28 cellular contexts compared by ENCODE assay signal in the genomic region with DNA sequence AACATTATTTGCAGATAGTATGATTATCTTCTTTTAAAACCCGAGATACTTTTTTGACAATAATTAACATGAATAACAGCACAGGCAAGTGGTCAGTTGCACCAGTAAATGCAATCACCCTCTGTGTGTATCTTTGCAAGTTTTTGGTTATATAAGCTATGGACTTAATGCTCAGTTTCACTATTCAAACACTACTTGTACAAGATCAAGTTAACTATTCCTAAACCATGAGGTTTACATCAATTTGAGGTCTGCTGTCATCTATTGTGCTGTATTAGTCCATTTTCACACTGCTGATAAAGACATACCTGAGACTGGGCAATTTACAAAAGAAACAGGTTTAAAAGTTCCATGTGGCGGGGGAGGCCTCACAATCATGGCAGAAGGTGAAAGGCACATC.
DNase-seq lines count a peak whose midpoint lies in the region; ATAC-seq, FAIRE-seq and TF ChIP-seq lines count a peak whose summit lies in the region.
"Had no signal": no experiment of that assay in that cellular context is flagged by ENCODE, and none has a peak within 500 bp of the region (broad histone marks: within the 10 kb centered on the region; RNA-seq: fewer than 3 reads in every experiment).

No MANE protein-coding gene starts in this region.

- TF ChIP-seq POLR2A in HepG2 (IDR thresholded peaks at IDR 0.05; ENCODE audit: insufficient read depth in 1 of 2, low read depth in 2 of 2, low read length in 2 of 2) (no peak), right lobe of liver (IDR thresholded peaks at IDR 0.05) (no peak)

- POLR2A ChIA-PET in HepG2 (lab: Yijun Ruan, JAX), result no interaction called here

- intact Hi-C loops in HepG2 (cut with micrococcal nuclease; ENCODE audit: unreplicated experiment), result no loop called here
- intact Hi-C loops in right lobe of liver (cut with DNase I), result no loop called here

- 18% methylated on average over 2 of the region's 2 CpGs for WGBS in HepG2 (ENCODE audit: low lambda C conversion rate)
- 48% methylated on average over 2 of the region's 2 CpGs for WGBS in right lobe of liver (ENCODE audit: insufficient coverage, low coverage, low lambda C conversion rate, missing lambda C conversion rate)

- TF ChIP-seq EP300 in HepG2 (IDR thresholded peaks at IDR 0.05; ENCODE audit: low read depth in 2 of 2, low read length in 2 of 2) (no peak), HepG2 (CRISPR knock-in tag; IDR thresholded peaks at IDR 0.05; ENCODE audit: borderline replicate concordance) (no peak)

- FAIRE-seq in HepG2 (lab: Jason Lieb, UNC), result no peak
- FAIRE-seq: A549, D721Med had no signal

- DNase-seq in HepG2 (ENCODE audit: low spot score) (peak; percentile 7), right lobe of liver (no peak)
- DNase-seq: 8988T; ACHN; AML-193; BE2C; C1 segment of cervical spinal cord; Caco-2; Calu3; CD4-positive, alpha-beta memory T cell; CD4-positive, alpha-beta T cell; CD4-positive, CD25-positive, alpha-beta regulatory T cell; CD8-positive, alpha-beta memory T cell; CD8-positive, alpha-beta T cell; COR-L47; DMS 273 treated with DMSO at 0.1 percent for 48 hours; DMS153; DMS53; DMS79; DMS79 treated with DMSO at 0.1 percent for 48 hours; DND-41; EL had no signal

- H3K4me1 ChIP-seq in HepG2 (ENCODE audit: insufficient read depth, low read length) (no peaks in the 10 kb centered on the region), right lobe of liver (no peaks in the 10 kb centered on the region)
- H3K4me1 ChIP-seq: A549, BE2C, BLaER1, Caco-2 had no signal

- no peak overlapping the region for H3K9ac ChIP-seq in HepG2 (ENCODE audit: insufficient read depth, low read depth, low read length)
- H3K9ac ChIP-seq: BLaER1; BLaER1 treated with 17β-estradiol and CSF1 and Interleukin-3, amounts not matched to agents 10 nM and 100 nM had no signal

- H3K27ac ChIP-seq in HepG2 (ENCODE audit: extremely low read length, insufficient read depth, low read length) (no peak overlapping the region), right lobe of liver (no peak overlapping the region)
- H3K27ac ChIP-seq: 22Rv1; A549; BLaER1; BLaER1 treated with 17β-estradiol and CSF1 and Interleukin-3, amounts not matched to agents 10 nM and 100 nM; C4-2B had no signal

- in situ Hi-C loops in HepG2 (cut with HindIII; ENCODE audit: extremely low pct_ligation_motif_present, low pct_unique_long_range_greater_than_20kb), result no loop called here

- ATAC-seq in HepG2 (peak; percentile 41), right lobe of liver (no peak)
- ATAC-seq: A549; CD8-positive, alpha-beta T cell had no signal

- TF ChIP-seq RAD21 in HepG2 (CRISPR knock-in tag; IDR thresholded peaks at IDR 0.05), result no peak

- no peaks in the 10 kb centered on the region for H3K36me3 ChIP-seq in HepG2 (replicated peaks in 1 of 2; ENCODE audit: control insufficient read depth in 1 of 2, insufficient read depth in 2 of 2, low read length in 2 of 2)
- H3K36me3 ChIP-seq in right lobe of liver, result no peaks in the 10 kb centered on the region
- H3K36me3 ChIP-seq: BE2C; BLaER1; BLaER1 treated with 17β-estradiol and CSF1 and Interleukin-3, amounts not matched to agents 10 nM and 100 nM had no signal

- peaks cover 16% of the 10 kb centered on the region; the same call in 1 of the 2 replicates for H3K9me3 ChIP-seq in HepG2 (ENCODE audit: low read length)
- no peaks in the 10 kb centered on the region for H3K9me3 ChIP-seq in right lobe of liver
- H3K9me3 ChIP-seq: A549, BE2C, BLaER1, Caco-2 had no signal

- H3K4me2 ChIP-seq in HepG2 (ENCODE audit: low read depth, low read length), result no peak overlapping the region
- H3K4me2 ChIP-seq: A549; BLaER1; BLaER1 treated with 17β-estradiol and CSF1 and Interleukin-3, amounts not matched to agents 10 nM and 100 nM had no signal

- no peak overlapping the region for H3K4me3 ChIP-seq in HepG2 (replicated peaks in 1 of 3; ENCODE audit: insufficient read depth in 1 of 3, low read depth in 2 of 3, low read length in 3 of 3)
- H3K4me3 ChIP-seq in right lobe of liver, result no peak overlapping the region
- H3K4me3 ChIP-seq: A549; BLaER1; BLaER1 treated with 17β-estradiol and CSF1 and Interleukin-3, amounts not matched to agents 10 nM and 100 nM had no signal

- H2AFZ ChIP-seq in HepG2 (ENCODE audit: low read length), result no peak overlapping the region

- H3K27me3 ChIP-seq in HepG2 (ENCODE audit: control insufficient read depth in 1 of 2, insufficient read depth in 2 of 2, low read length in 2 of 2) (no peaks in the 10 kb centered on the region), right lobe of liver (no peaks in the 10 kb centered on the region)
- H3K27me3 ChIP-seq: BE2C; BLaER1; BLaER1 treated with 17β-estradiol and CSF1 and Interleukin-3, amounts not matched to agents 10 nM and 100 nM had no signal

- no peaks in the 10 kb centered on the region for H3K79me2 ChIP-seq in HepG2 (ENCODE audit: insufficient read depth, low read length)

- CTCF ChIA-PET in HepG2 (lab: Yijun Ruan, JAX; ENCODE audit: low intra/inter-chr PET ratio, low total read pairs), result no interaction called here

- BruUV-seq in HepG2 (replicated peaks; lab: Mats Ljungman, UMichigan), result no TSS peak

- TF ChIP-seq CTCF in HepG2 (CRISPR knock-in tag; IDR thresholded peaks at IDR 0.05) (no peak), right lobe of liver (IDR thresholded peaks at IDR 0.05) (no peak)

- H4K20me1 ChIP-seq in HepG2 (ENCODE audit: insufficient read depth, low read length), result no peaks in the 10 kb centered on the region
- H4K20me1 ChIP-seq: BLaER1; BLaER1 treated with 17β-estradiol and CSF1 and Interleukin-3, amounts not matched to agents 10 nM and 100 nM had no signal

TF ChIP-seq in HepG2, 621 proteins besides CTCF, POLR2A, EP300 and RAD21 (continues in another document):
- TF ChIP-seq FOXA3 (CRISPR knock-in tag; IDR thresholded peaks at IDR 0.05) (no peak), ZNF878 (CRISPR knock-in tag; IDR thresholded peaks at IDR 0.05) (no peak), ZGPAT (CRISPR knock-in tag; IDR thresholded peaks at IDR 0.05) (no peak), PHF21A (CRISPR knock-in tag; IDR thresholded peaks at IDR 0.05) (no peak), KDM2A (CRISPR knock-in tag; IDR thresholded peaks at IDR 0.05; ENCODE audit: borderline replicate concordance, low read depth) (no peak), ZNF430 (CRISPR knock-in tag; IDR thresholded peaks at IDR 0.05) (peak; percentile 49; the same call in 1 of the 2 replicates), ZNF652 (CRISPR knock-in tag; IDR thresholded peaks at IDR 0.05; ENCODE audit: borderline replicate concordance, low read depth) (peak; percentile 84), MATR3 (CRISPR knock-in tag; IDR thresholded peaks at IDR 0.05) (no peak), RARG (CRISPR knock-in tag; IDR thresholded peaks at IDR 0.05; ENCODE audit: low read depth) (no peak), KDM5B (CRISPR knock-in tag; IDR thresholded peaks at IDR 0.05; ENCODE audit: borderline replicate concordance) (no peak), EZH2 (conservative IDR thresholded peaks at IDR 0.05; ENCODE audit: low read depth, low read length) (no peak), GTF2F1 (IDR thresholded peaks at IDR 0.05; ENCODE audit: low read length) (no peak), PATZ1 (CRISPR knock-in tag; IDR thresholded peaks at IDR 0.05) (no peak), ARNT (IDR thresholded peaks at IDR 0.05) (no peak)
- TF ChIP-seq, protein P1, sequence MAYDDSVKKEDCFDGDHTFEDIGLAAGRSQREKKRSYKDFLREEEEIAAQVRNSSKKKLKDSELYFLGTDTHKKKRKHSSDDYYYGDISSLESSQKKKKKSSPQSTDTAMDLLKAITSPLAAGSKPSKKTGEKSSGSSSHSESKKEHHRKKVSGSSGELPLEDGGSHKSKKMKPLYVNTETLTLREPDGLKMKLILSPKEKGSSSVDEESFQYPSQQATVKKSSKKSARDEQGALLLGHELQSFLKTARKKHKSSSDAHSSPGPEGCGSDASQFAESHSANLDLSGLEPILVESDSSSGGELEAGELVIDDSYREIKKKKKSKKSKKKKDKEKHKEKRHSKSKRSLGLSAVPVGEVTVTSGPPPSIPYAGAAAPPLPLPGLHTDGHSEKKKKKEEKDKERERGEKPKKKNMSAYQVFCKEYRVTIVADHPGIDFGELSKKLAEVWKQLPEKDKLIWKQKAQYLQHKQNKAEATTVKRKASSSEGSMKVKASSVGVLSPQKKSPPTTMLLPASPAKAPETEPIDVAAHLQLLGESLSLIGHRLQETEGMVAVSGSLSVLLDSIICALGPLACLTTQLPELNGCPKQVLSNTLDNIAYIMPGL (CRISPR knock-in tag; IDR thresholded peaks at IDR 0.05; ENCODE audit: borderline replicate concordance in 1 of 2, low read depth in 1 of 2), result no peak
